Comparison of ENCODE assay signal across 14 cellular contexts in genomic region chr7:101784275-101785127, GRCh38.
DNase-seq lines count a peak whose midpoint lies in the region; ATAC-seq and TF ChIP-seq lines count a peak whose summit lies in the region.
"Had no signal": no experiment of that assay in that cellular context is flagged by ENCODE, and none has a peak within 500 bp of the region (broad histone marks: within the 10 kb centered on the region; RNA-seq: fewer than 3 reads in every experiment).

No MANE protein-coding gene starts in this region.

- peaks cover 8% of the 10 kb centered on the region for H3K27me3 Mint-ChIP-seq in nephron progenitor cell (ENCODE audit: low read depth, poor library complexity)
- H3K27me3 Mint-ChIP-seq: naive thymus-derived CD8-positive, alpha-beta T cell; stimulated activated naive CD8-positive, alpha-beta T cell treated with anti-CD3 and anti-CD28 coated beads, Interleukin-15, amount 100 ng/mL, for 72 hours had no signal

- peak overlapping the region; percentile 65 for H3K4me3 Mint-ChIP-seq in nephron progenitor cell
- H3K4me3 Mint-ChIP-seq: activated CD4-positive, alpha-beta T cell treated with anti-CD3 and anti-CD28 coated beads, Interleukin-2, amount 10 ng/mL, durations not matched to agents 7 days and 5 days; activated naive CD8-positive, alpha-beta T cell treated with anti-CD3 and anti-CD28 coated beads, Interleukin-2, amount 10 ng/mL, durations not matched to agents 7 days and 5 days; stimulated activated naive CD8-positive, alpha-beta T cell treated with anti-CD3 and anti-CD28 coated beads, Interleukin-15, amount 100 ng/mL, for 72 hours had no signal

- peak overlapping the region; percentile 65 for H3K27ac Mint-ChIP-seq in nephron progenitor cell
- H3K27ac Mint-ChIP-seq: activated CD4-positive, alpha-beta T cell treated with anti-CD3 and anti-CD28 coated beads, Interleukin-2, amount 10 ng/mL, durations not matched to agents 7 days and 5 days; activated naive CD8-positive, alpha-beta T cell treated with anti-CD3 and anti-CD28 coated beads, Interleukin-2, amount 10 ng/mL, durations not matched to agents 7 days and 5 days had no signal

- peaks cover 12% of the 10 kb centered on the region for H3K9me3 Mint-ChIP-seq in nephron progenitor cell
- H3K9me3 Mint-ChIP-seq: activated CD4-positive, alpha-beta T cell treated with anti-CD3 and anti-CD28 coated beads, Interleukin-2, amount 10 ng/mL, durations not matched to agents 7 days and 5 days; naive thymus-derived CD8-positive, alpha-beta T cell had no signal

- H3K36me3 Mint-ChIP-seq in nephron progenitor cell (ENCODE audit: low read depth), result no peaks in the 10 kb centered on the region
- H3K36me3 Mint-ChIP-seq: activated naive CD8-positive, alpha-beta T cell treated with anti-CD3 and anti-CD28 coated beads, Interleukin-2, amount 10 ng/mL, durations not matched to agents 7 days and 5 days; naive thymus-derived CD8-positive, alpha-beta T cell had no signal

- in situ Hi-C loops in KBM-7 (cut with MboI; ENCODE audit: low pct_unique_long_range_greater_than_20kb, low sequenced_read_pairs), result no loop called here

- TF ChIP-seq CTCF in nephron progenitor cell (IDR thresholded peaks at IDR 0.05), result no peak

- peaks cover 33% of the 10 kb centered on the region for H3K4me1 Mint-ChIP-seq in nephron progenitor cell
- H3K4me1 Mint-ChIP-seq: activated CD4-positive, alpha-beta T cell treated with anti-CD3 and anti-CD28 coated beads, Interleukin-2, amount 10 ng/mL, durations not matched to agents 7 days and 5 days had no signal

- DNase-seq in AG20443 (ENCODE audit: low spot score), result peak; percentile 51
- DNase-seq in KBM-7, result peak; percentile 80
- DNase-seq in fibroblast of peridontal ligament (ENCODE audit: extremely low read depth), result peak; percentile 52
- DNase-seq in nephron progenitor cell, result no peak
- no peak for DNase-seq in COLO668 (lab: John Stamatoyannopoulos, UW; ENCODE audit: unreplicated experiment)
- DNase-seq in activated CD4-positive, alpha-beta T cell treated with anti-CD3 and anti-CD28 coated beads, Interleukin-2, amount 50 U/mL, for 1 hour, result no peak
- DNase-seq in NK-92 (lab: John Stamatoyannopoulos, UW; ENCODE audit: unreplicated experiment), result no peak
- DNase-seq: activated CD4-positive, alpha-beta T cell treated with anti-CD3 and anti-CD28 coated beads, Interleukin-2, amount 10 ng/mL, durations not matched to agents 7 days and 5 days; activated naive CD8-positive, alpha-beta T cell treated with anti-CD3 and anti-CD28 coated beads, Interleukin-2, amount 10 ng/mL, durations not matched to agents 7 days and 5 days; naive thymus-derived CD8-positive, alpha-beta T cell; NCI-H69; stimulated activated CD4-positive, alpha-beta T cell treated with anti-CD3 and anti-CD28 coated beads, Interleukin-2, amount 100 ng/mL, for 24 hours; stimulated activated naive CD8-positive, alpha-beta T cell treated with anti-CD3 and anti-CD28 coated beads, Interleukin-15, amount 100 ng/mL, for 72 hours had no signal

- no peak for ATAC-seq in GM18505 (IDR thresholded peaks at IDR 0.05; ENCODE audit: unreplicated experiment)
- ATAC-seq: naive thymus-derived CD8-positive, alpha-beta T cell; stimulated activated naive CD8-positive, alpha-beta T cell treated with anti-CD3 and anti-CD28 coated beads, Interleukin-15, amount 100 ng/mL, for 72 hours had no signal

- no peak for TF ChIP-seq POLR2A in GM18505 (IDR thresholded peaks at IDR 0.05; ENCODE audit: borderline replicate concordance, extremely low read depth, insufficient read depth, insufficient read length)

Comparison
In these comparisons a context has a peak if more than half of its experiments do, and no peak if none do; other contexts are left out.
1. DNase-seq: peak in AG20443 (single experiment), KBM-7 (single experiment) and fibroblast of peridontal ligament (single experiment); none in nephron progenitor cell (single experiment), COLO668 (single experiment), activated CD4-positive, alpha-beta T cell treated with anti-CD3 and anti-CD28 coated beads, Interleukin-2, amount 50 U/mL, for 1 hour (single experiment) and NK-92 (single experiment).